Comparison of ENCODE assay signal across 1 cellular context in the genomic region with DNA sequence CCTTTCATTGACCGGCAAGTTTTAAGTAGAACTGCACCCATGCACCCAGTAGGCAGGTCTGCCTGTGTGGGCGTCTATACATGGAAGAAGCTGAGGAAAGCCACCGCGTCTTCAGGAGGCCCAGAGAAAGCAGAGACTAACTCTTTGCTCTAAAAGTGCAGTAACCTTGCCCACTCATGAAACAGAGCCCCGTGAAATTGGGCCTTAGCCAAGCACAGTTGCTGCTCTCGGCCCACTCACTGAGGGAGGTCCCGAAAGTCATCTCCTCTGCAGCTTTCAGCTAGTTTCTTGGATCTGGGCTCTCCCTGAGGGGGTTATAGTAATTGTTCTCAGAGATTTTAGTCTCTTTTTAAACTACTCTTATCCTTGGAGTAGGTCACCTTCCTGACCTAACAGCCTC.
A peak's percentile ranks its signal among the peaks of the same experiment; 100 is the strongest.
TF ChIP-seq lines count a peak whose summit lies in the region.

No MANE protein-coding gene starts in this region.

TF ChIP-seq in K562, 482 proteins besides CTCF, POLR2A, EP300 and RAD21:
- TF ChIP-seq U2AF2 (optimal IDR thresholded peaks at IDR 0.05; ENCODE audit: low read depth, low read length) = no peak
- TF ChIP-seq SMAD4 (CRISPR knock-in tag; conservative IDR thresholded peaks at IDR 0.05) = 0 out of 2 replicates have a peak, but pooled peaks have one; percentile 9
- TF ChIP-seq ZBED1 (IDR thresholded peaks at IDR 0.05) = no peak
- TF ChIP-seq, protein P1, sequence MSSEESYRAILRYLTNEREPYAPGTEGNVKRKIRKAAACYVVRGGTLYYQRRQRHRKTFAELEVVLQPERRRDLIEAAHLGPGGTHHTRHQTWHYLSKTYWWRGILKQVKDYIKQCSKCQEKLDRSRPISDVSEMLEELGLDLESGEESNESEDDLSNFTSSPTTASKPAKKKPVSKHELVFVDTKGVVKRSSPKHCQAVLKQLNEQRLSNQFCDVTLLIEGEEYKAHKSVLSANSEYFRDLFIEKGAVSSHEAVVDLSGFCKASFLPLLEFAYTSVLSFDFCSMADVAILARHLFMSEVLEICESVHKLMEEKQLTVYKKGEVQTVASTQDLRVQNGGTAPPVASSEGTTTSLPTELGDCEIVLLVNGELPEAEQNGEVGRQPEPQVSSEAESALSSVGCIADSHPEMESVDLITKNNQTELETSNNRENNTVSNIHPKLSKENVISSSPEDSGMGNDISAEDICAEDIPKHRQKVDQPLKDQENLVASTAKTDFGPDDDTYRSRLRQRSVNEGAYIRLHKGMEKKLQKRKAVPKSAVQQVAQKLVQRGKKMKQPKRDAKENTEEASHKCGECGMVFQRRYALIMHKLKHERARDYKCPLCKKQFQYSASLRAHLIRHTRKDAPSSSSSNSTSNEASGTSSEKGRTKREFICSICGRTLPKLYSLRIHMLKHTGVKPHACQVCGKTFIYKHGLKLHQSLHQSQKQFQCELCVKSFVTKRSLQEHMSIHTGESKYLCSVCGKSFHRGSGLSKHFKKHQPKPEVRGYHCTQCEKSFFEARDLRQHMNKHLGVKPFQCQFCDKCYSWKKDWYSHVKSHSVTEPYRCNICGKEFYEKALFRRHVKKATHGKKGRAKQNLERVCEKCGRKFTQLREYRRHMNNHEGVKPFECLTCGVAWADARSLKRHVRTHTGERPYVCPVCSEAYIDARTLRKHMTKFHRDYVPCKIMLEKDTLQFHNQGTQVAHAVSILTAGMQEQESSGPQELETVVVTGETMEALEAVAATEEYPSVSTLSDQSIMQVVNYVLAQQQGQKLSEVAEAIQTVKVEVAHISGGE (CRISPR knock-in tag; IDR thresholded peaks at IDR 0.05) = no peak
- TF ChIP-seq, protein P2, sequence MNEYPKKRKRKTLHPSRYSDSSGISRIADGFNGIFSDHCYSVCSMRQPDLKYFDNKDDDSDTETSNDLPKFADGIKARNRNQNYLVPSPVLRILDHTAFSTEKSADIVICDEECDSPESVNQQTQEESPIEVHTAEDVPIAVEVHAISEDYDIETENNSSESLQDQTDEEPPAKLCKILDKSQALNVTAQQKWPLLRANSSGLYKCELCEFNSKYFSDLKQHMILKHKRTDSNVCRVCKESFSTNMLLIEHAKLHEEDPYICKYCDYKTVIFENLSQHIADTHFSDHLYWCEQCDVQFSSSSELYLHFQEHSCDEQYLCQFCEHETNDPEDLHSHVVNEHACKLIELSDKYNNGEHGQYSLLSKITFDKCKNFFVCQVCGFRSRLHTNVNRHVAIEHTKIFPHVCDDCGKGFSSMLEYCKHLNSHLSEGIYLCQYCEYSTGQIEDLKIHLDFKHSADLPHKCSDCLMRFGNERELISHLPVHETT (CRISPR knock-in tag; conservative IDR thresholded peaks at IDR 0.05 in 1 of 2, IDR thresholded peaks at IDR 0.05 in 1 of 2) = no peak
- TF ChIP-seq, protein P3, sequence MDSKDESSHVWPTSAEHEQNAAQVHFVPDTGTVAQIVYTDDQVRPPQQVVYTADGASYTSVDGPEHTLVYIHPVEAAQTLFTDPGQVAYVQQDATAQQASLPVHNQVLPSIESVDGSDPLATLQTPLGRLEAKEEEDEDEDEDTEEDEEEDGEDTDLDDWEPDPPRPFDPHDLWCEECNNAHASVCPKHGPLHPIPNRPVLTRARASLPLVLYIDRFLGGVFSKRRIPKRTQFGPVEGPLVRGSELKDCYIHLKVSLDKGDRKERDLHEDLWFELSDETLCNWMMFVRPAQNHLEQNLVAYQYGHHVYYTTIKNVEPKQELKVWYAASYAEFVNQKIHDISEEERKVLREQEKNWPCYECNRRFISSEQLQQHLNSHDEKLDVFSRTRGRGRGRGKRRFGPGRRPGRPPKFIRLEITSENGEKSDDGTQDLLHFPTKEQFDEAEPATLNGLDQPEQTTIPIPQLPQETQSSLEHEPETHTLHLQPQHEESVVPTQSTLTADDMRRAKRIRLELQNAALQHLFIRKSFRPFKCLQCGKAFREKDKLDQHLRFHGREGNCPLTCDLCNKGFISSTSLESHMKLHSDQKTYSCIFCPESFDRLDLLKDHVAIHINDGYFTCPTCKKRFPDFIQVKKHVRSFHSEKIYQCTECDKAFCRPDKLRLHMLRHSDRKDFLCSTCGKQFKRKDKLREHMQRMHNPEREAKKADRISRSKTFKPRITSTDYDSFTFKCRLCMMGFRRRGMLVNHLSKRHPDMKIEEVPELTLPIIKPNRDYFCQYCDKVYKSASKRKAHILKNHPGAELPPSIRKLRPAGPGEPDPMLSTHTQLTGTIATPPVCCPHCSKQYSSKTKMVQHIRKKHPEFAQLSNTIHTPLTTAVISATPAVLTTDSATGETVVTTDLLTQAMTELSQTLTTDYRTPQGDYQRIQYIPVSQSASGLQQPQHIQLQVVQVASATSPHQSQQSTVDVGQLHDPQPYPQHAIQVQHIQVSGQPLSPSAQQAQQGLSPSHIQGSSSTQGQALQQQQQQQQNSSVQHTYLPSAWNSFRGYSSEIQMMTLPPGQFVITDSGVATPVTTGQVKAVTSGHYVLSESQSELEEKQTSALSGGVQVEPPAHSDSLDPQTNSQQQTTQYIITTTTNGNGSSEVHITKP (IDR thresholded peaks at IDR 0.05; ENCODE audit: partially characterized antibody) = no peak
- no peak for TF ChIP-seq ELF4 (CRISPR knock-in tag; IDR thresholded peaks at IDR 0.05)
- TF ChIP-seq TCF7L2 (IDR thresholded peaks at IDR 0.05; ENCODE audit: low read depth, low read length) = no peak
- TF ChIP-seq, protein P4, sequence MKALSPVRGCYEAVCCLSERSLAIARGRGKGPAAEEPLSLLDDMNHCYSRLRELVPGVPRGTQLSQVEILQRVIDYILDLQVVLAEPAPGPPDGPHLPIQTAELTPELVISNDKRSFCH (CRISPR knock-in tag; IDR thresholded peaks at IDR 0.05) = no peak
- TF ChIP-seq, protein P4 (tag; IDR thresholded peaks at IDR 0.05) = no peak
- TF ChIP-seq ELF2 (CRISPR knock-in tag; IDR thresholded peaks at IDR 0.05) = no peak
- no peak for TF ChIP-seq CHCHD3 (CRISPR knock-in tag; IDR thresholded peaks at IDR 0.05)
- 0 out of 2 replicates have a peak, but pooled peaks have one; percentile 19 for TF ChIP-seq HSF4 (CRISPR knock-in tag; IDR thresholded peaks at IDR 0.05; ENCODE audit: borderline replicate concordance)
- no peak for TF ChIP-seq KLF1 (tag; IDR thresholded peaks at IDR 0.05)
- TF ChIP-seq CEBPB (tag; IDR thresholded peaks at IDR 0.05) = no peak
- TF ChIP-seq ZNF217 (CRISPR knock-in tag; IDR thresholded peaks at IDR 0.05) = no peak
- TF ChIP-seq, protein P5, sequence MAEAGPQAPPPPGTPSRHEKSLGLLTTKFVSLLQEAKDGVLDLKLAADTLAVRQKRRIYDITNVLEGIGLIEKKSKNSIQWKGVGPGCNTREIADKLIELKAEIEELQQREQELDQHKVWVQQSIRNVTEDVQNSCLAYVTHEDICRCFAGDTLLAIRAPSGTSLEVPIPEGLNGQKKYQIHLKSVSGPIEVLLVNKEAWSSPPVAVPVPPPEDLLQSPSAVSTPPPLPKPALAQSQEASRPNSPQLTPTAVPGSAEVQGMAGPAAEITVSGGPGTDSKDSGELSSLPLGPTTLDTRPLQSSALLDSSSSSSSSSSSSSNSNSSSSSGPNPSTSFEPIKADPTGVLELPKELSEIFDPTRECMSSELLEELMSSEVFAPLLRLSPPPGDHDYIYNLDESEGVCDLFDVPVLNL (CRISPR knock-in tag; IDR thresholded peaks at IDR 0.05; ENCODE audit: low read depth) = no peak
- no peak for TF ChIP-seq TCF7 (IDR thresholded peaks at IDR 0.05; ENCODE audit: borderline replicate concordance)
- TF ChIP-seq, protein P6, sequence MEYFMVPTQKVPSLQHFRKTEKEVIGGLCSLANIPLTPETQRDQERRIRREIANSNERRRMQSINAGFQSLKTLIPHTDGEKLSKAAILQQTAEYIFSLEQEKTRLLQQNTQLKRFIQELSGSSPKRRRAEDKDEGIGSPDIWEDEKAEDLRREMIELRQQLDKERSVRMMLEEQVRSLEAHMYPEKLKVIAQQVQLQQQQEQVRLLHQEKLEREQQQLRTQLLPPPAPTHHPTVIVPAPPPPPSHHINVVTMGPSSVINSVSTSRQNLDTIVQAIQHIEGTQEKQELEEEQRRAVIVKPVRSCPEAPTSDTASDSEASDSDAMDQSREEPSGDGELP (CRISPR knock-in tag; IDR thresholded peaks at IDR 0.05; ENCODE audit: borderline replicate concordance) = no peak
- no peak for TF ChIP-seq COPS2 (conservative IDR thresholded peaks at IDR 0.05)
- TF ChIP-seq SIX5 (IDR thresholded peaks at IDR 0.05; ENCODE audit: borderline replicate concordance in 1 of 2, insufficient read depth in 1 of 2, low read depth in 1 of 2, low read length in 2 of 2) = no peak
- TF ChIP-seq, protein P7, sequence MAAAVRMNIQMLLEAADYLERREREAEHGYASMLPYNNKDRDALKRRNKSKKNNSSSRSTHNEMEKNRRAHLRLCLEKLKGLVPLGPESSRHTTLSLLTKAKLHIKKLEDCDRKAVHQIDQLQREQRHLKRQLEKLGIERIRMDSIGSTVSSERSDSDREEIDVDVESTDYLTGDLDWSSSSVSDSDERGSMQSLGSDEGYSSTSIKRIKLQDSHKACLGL (CRISPR knock-in tag; IDR thresholded peaks at IDR 0.05; ENCODE audit: borderline replicate concordance, poor library complexity, severe bottlenecking) = no peak
- TF ChIP-seq, protein P8, sequence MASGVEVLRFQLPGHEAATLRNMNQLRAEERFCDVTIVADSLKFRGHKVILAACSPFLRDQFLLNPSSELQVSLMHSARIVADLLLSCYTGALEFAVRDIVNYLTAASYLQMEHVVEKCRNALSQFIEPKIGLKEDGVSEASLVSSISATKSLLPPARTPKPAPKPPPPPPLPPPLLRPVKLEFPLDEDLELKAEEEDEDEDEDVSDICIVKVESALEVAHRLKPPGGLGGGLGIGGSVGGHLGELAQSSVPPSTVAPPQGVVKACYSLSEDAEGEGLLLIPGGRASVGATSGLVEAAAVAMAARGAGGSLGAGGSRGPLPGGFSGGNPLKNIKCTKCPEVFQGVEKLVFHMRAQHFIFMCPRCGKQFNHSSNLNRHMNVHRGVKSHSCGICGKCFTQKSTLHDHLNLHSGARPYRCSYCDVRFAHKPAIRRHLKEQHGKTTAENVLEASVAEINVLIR (CRISPR knock-in tag; IDR thresholded peaks at IDR 0.05) = no peak
- peak; percentile 40; the same call in 1 of the 2 replicates for TF ChIP-seq ZNF175 (CRISPR knock-in tag; IDR thresholded peaks at IDR 0.05; ENCODE audit: low read depth)
- no peak for TF ChIP-seq MYNN (IDR thresholded peaks at IDR 0.05)
- no peak for TF ChIP-seq MYNN (CRISPR knock-in tag; IDR thresholded peaks at IDR 0.05)
- TF ChIP-seq ZNF347 (CRISPR knock-in tag; IDR thresholded peaks at IDR 0.05; ENCODE audit: low read depth) = no peak
- TF ChIP-seq ZNF263 (CRISPR knock-in tag; IDR thresholded peaks at IDR 0.05; ENCODE audit: borderline replicate concordance) = no peak
